ENCODE assay signal across 8 cellular contexts in the genomic region with DNA sequence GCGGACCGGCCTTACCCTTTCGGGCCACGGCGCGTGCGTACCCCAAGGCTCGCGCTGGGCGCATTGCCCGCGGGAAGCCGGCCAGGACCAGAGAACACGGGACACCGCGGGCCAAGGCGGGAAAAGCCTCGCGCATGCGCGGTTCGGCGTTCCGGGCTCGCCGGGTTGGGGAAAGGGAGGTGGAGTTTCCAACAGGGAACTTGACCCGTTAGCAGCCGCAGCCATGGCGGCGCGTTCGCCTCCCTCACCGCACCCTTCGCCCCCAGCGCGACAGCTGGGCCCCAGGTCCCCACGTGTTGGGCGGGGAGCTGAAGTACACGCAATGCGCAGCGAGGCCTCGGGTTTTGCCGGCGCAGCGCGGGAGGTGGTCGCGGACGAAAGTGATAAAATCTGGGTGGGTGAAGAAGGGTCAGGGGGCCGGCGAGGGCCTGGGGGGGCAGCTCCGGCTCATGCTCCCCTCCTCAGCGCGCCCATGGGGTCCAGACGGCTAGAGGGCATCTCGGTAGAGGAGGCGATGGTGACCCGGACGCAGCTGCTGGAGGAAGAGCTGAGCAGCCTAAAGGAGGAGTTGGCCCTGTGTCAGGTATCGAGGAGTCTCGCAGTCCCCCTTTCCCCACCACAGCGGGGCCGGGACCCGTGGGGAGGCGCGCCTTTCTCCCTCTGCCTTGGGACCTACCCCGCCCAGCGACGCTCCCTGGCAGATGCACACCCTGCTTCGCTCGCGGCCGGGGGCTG. TPM values are rescaled to one million over a fixed set of nuclear protein-coding genes. Genes with fewer than 3 reads are reported as not detected.
DNase-seq lines count a peak whose midpoint lies in the region; ATAC-seq, FAIRE-seq and TF ChIP-seq lines count a peak whose summit lies in the region.

A gene with protein sequence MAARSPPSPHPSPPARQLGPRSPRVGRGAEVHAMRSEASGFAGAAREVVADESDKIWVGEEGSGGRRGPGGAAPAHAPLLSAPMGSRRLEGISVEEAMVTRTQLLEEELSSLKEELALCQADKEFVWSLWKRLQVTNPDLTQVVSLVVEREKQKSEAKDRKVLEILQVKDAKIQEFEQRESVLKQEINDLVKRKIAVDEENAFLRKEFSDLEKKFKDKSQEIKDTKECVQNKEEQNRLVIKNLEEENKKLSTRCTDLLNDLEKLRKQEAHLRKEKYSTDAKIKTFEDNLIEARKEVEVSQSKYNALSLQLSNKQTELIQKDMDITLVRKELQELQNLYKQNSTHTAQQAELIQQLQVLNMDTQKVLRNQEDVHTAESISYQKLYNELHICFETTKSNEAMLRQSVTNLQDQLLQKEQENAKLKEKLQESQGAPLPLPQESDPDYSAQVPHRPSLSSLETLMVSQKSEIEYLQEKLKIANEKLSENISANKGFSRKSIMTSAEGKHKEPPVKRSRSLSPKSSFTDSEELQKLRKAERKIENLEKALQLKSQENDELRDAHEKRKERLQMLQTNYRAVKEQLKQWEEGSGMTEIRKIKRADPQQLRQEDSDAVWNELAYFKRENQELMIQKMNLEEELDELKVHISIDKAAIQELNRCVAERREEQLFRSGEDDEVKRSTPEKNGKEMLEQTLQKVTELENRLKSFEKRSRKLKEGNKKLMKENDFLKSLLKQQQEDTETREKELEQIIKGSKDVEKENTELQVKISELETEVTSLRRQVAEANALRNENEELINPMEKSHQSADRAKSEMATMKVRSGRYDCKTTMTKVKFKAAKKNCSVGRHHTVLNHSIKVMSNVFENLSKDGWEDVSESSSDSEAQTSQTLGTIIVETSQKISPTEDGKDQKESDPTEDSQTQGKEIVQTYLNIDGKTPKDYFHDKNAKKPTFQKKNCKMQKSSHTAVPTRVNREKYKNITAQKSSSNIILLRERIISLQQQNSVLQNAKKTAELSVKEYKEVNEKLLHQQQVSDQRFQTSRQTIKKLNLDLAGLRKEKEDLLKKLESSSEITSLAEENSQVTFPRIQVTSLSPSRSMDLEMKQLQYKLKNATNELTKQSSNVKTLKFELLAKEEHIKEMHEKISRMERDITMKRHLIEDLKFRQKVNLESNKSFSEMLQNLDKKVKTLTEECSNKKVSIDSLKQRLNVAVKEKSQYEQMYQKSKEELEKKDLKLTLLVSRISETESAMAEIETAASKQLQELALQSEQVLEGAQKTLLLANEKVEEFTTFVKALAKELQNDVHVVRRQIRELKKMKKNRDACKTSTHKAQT (N-terminal part only) (plus strand): TSS at position 198 of the 735 bp plus-strand sequence. CDS start 26 bp downstream, at position 224.

- no peaks in the 10 kb centered on the region for H3K27me3 ChIP-seq in bronchial epithelial cell (ENCODE audit: control insufficient read depth, insufficient read depth, low read length)

- DNase-seq in GF-D8 (lab: John Stamatoyannopoulos, UW), result peak; percentile 50
- DNase-seq in NCI-H1092 treated with DMSO at 0.1 percent for 48 hours (lab: John Stamatoyannopoulos, UW), result peak; percentile 96
- DNase-seq in T-cell, result peak in 10 of 34 experiments; percentile 0 to 36 (median 4)
- DNase-seq in bronchial epithelial cell (ENCODE audit: low read depth), result peak; percentile 69
- DNase-seq in iPS-NIHi11 (ENCODE audit: low spot score), result peak; percentile 97
- DNase-seq in skeletal muscle cell (ENCODE audit: low read depth), result peak; percentile 70

- ATAC-seq in HG02571 (IDR thresholded peaks at IDR 0.05; ENCODE audit: unreplicated experiment) (peak; percentile 82), T-cell (replicated peaks in 1 of 4) (peak in 3 of 4 experiments; percentile 35 to 69 (median 62)), GM18520 (IDR thresholded peaks at IDR 0.05; ENCODE audit: unreplicated experiment) (no peak)

- peaks cover 0 to 3% (median 0%) of the 10 kb centered on the region in 3 donors for H3K9me3 Mint-ChIP-seq in T-cell

- H3K4me3 ChIP-seq in bronchial epithelial cell (ENCODE audit: low read depth, low read length) (peak within 1 kb of the TSS; percentile 98), skeletal muscle cell (ENCODE audit: low read depth, low read length) (peak within 1 kb of the TSS; percentile 94)

- POLR2A ChIA-PET in T-cell (lab: Charles Lee), result no interaction called here

- CTCF ChIA-PET in T-cell (lab: Charles Lee), result no interaction called here

- no peaks in the 10 kb centered on the region for H3K36me3 ChIP-seq in bronchial epithelial cell (ENCODE audit: control insufficient read depth, insufficient read depth, low read length)

- H3K4me3 Mint-ChIP-seq in T-cell, result peak within 1 kb of the TSS; percentile 57 to 70 (median 61)

- FAIRE-seq in bronchial epithelial cell (lab: Jason Lieb, UNC), result no peak

- no peaks in the 10 kb centered on the region for H3K36me3 Mint-ChIP-seq in T-cell

- peaks cover 9 to 20% of the 10 kb centered on the region in 2 donors for H3K27me3 Mint-ChIP-seq in T-cell

- H3K4me1 Mint-ChIP-seq in T-cell, result peaks cover 0 to 11% (median 9%) of the 10 kb centered on the region in 3 donors

- TF ChIP-seq CTCF in bronchial epithelial cell (IDR thresholded peaks at IDR 0.05; ENCODE audit: insufficient read depth, low read length, severe bottlenecking), result no peak

- no peak within 1 kb of the TSS for H3K27ac Mint-ChIP-seq in T-cell

RNA-seq across cellular contexts. Expression of the gene that starts here (rescaled TPM):
- total RNA-seq in T-cell, result 1 to 10 TPM in 1 of 5 donors, under 1 TPM in 4; 0.08 to 1.1 (median 0.13) TPM
- 0.79 and 1.7 TPM in 2 replicates for total RNA-seq in bronchial epithelial cell
